9 cellular contexts compared by ENCODE assay signal in the genomic region with DNA sequence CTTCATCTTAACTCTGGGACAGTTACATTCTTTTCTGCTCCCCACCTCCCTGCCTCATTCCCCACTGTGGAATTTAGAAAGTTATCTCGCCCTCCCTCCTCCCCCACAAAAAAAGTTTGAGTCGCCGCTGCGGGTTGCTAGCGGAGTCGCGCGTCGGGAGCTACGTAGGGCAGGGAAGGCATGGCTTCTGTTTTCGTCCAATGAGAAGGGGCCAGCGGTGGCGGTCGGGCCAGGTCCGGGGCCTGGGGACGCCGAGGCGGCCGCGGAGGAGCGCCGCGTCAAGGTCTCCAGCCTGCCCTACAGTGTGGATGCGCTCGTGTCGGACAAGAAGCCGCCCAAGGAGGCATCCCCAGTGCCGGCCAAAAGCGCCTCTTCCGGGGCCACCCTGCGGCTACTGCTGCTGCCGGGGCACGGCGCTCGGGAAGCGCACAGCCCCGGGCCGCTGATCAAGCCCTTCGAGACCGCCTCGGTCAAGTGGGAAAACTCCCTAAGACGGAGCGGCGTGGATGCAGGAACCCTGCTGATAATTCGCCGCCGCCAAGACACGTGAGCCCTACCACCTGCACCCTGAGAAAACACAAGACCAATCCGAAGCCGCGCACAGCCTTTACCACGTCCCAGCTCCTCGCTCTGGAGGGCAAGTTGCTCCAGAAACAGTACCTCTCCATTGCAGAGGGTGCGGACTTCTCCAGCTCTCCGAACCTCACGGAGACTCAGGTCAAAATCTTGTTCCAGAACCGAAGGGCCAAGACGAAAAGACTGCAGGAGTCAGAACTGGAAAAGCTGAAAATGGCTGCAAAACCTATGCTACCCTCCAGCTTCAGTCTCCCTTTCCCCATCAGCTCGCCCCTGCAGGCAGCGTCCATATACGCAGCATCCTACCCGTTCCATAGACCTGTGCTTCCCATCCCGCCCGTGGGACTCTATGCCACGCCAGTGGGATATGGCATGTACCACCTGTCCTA. TPM values are rescaled to one million over a fixed set of nuclear protein-coding genes. Genes with fewer than 3 reads are reported as not detected.
DNase-seq lines count a peak whose midpoint lies in the region; ATAC-seq and TF ChIP-seq lines count a peak whose summit lies in the region.
"Had no signal": no experiment of that assay in that cellular context is flagged by ENCODE, and none has a peak within 500 bp of the region (broad histone marks: within the 10 kb centered on the region; RNA-seq: fewer than 3 reads in every experiment).

No MANE protein-coding gene starts in this region.

- H3K36me3 ChIP-seq in HAP-1 (replicated peaks) = no peaks in the 10 kb centered on the region
- H3K36me3 ChIP-seq in muscle layer of colon (ENCODE audit: insufficient read depth, low read length) = no peaks in the 10 kb centered on the region

- no peak for ATAC-seq in GM19328 (IDR thresholded peaks at IDR 0.05; ENCODE audit: unreplicated experiment)

- intact Hi-C loops in dorsolateral prefrontal cortex (cut with DNase I) = no loop called here

- in situ Hi-C loops in HAP-1 (cut with MboI; ENCODE audit: low sequenced_read_pairs) = no loop called here

- H3K9me3 ChIP-seq in HAP-1 (no peaks in the 10 kb centered on the region), muscle layer of colon (ENCODE audit: low read length) (no peaks in the 10 kb centered on the region)

- no peaks in the 10 kb centered on the region for H3K4me1 ChIP-seq in HAP-1
- H3K4me1 ChIP-seq in muscle layer of colon (ENCODE audit: insufficient read depth, low read length) = no peaks in the 10 kb centered on the region

- TF ChIP-seq CTCF in dorsolateral prefrontal cortex (IDR thresholded peaks at IDR 0.05 in 54 of 56, conservative IDR thresholded peaks at IDR 0.05 in 2 of 56; ENCODE audit: low read depth in 1 of 56, partially characterized antibody in 56 of 56) = no peak

- DNase-seq in HAP-1 (ENCODE audit: low spot score in 2 of 2) (peak in 1 of 2 experiments; percentile 47), dorsolateral prefrontal cortex (peak in 7 of 10 donors; percentile 16 to 65 (median 44)), dedifferentiated amniotic fluid mesenchymal stem cell (ENCODE audit: extremely low spot score) (no peak), HuH-7 (ENCODE audit: low spot score) (no peak)
- peak; percentile 75 for DNase-seq in activated CD4-positive, alpha-beta T cell treated with anti-CD3 and anti-CD28 coated beads for 48 hours
- DNase-seq in stimulated activated CD8-positive, alpha-beta memory T cell treated with anti-CD3 and anti-CD28 coated beads, Interleukin-4, amount 100 ng/mL, for 48 hours = peak; percentile 75

- H3K4me3 ChIP-seq in HAP-1 (peak overlapping the region; percentile 17), dorsolateral prefrontal cortex (peak overlapping the region; percentile 14 to 68 (median 50)), muscle layer of colon (ENCODE audit: low read depth in 1 of 2, low read length in 2 of 2) (peak overlapping the region; percentile 17 to 39)

- H3K27me3 ChIP-seq in HAP-1 (ENCODE audit: low read depth) = peaks cover 25% of the 10 kb centered on the region
- peaks cover 0 to 85% (median 25%) of the 10 kb centered on the region in 45 donors for H3K27me3 ChIP-seq in dorsolateral prefrontal cortex
- peaks cover 0 to 13% of the 10 kb centered on the region in 2 donors for H3K27me3 ChIP-seq in muscle layer of colon (ENCODE audit: control insufficient read depth in 1 of 2, insufficient read depth in 2 of 2, low read length in 2 of 2)

- H3K9ac ChIP-seq in muscle layer of colon (ENCODE audit: low read length) = no peak overlapping the region

- H3K27ac ChIP-seq in dorsolateral prefrontal cortex (peak overlapping the region in 1 of 59 donors; percentile 23), muscle layer of colon (ENCODE audit: low read depth, low read length) (no peak overlapping the region)

RNA-seq across cellular contexts. Expression of gene OR4D1, which starts 8.9 kb away (rescaled TPM):
- total RNA-seq in dorsolateral prefrontal cortex = under 1 TPM in 20 of 120 experiments, not detected in 100; 0.08 to 0.31 (median 0.13) TPM
- total RNA-seq: pulmonary artery endothelial cell had no signal

RNA-seq across cellular contexts. Expression of gene OR4D2, which starts 9.7 kb away (rescaled TPM):
- total RNA-seq in dorsolateral prefrontal cortex = not detected
- total RNA-seq: pulmonary artery endothelial cell had no signal

RNA-seq across cellular contexts. Expression of gene EPX, which starts 35.4 kb away (rescaled TPM):
- not detected for total RNA-seq in dorsolateral prefrontal cortex
- total RNA-seq: pulmonary artery endothelial cell had no signal

Comparison
In these comparisons a context has a peak if more than half of its experiments do, and no peak if none do; other contexts are left out.
1. DNase-seq: peak in activated CD4-positive, alpha-beta T cell treated with anti-CD3 and anti-CD28 coated beads for 48 hours (single experiment), dorsolateral prefrontal cortex (7 of 10) and stimulated activated CD8-positive, alpha-beta memory T cell treated with anti-CD3 and anti-CD28 coated beads, Interleukin-4, amount 100 ng/mL, for 48 hours (single experiment); none in dedifferentiated amniotic fluid mesenchymal stem cell (single experiment) and HuH-7 (single experiment).
2. Peak in every context shown above with its lines, with median percentiles within 50 percentile points of each other: H3K4me3 ChIP-seq.